In the genomic region with DNA sequence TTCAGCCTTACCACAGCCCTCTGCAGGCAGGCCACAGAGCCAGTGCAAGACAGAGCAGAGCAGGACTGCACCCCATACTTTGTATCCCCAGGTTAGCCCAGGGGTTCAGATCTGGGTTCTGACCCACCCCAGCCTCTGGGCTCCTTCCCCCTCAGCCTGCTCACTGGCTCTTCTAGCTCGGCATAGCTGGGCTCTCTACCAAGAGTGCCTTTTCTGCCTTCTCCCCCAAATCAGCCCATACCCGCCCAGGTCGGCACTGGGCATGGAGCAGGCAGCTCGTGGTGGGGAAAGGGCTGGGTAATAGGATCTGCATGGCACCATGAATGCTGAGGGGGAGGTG, we compare ENCODE assay signal across 14 cellular contexts. TPM values are rescaled to one million over a fixed set of nuclear protein-coding genes. Genes with fewer than 3 reads are reported as not detected.
DNase-seq lines count a peak whose midpoint lies in the region; ATAC-seq and TF ChIP-seq lines count a peak whose summit lies in the region.
"Had no signal": no experiment of that assay in that cellular context is flagged by ENCODE, and none has a peak within 500 bp of the region (broad histone marks: within the 10 kb centered on the region; RNA-seq: fewer than 3 reads in every experiment).

No MANE protein-coding gene starts in this region.

- POLR2A ChIA-PET in CD4-positive, alpha-beta T cell (lab: Charles Lee): interaction anchor here (0.9 to 2.0 kb wide), 4 partner anchors 9 to 24 kb away, joined by 3 to 8 read pairs (median 4); a partner anchor contains a TSS

- no peak for TF ChIP-seq CTCF in CD4-positive, alpha-beta T cell (IDR thresholded peaks at IDR 0.05)
- TF ChIP-seq CTCF in HL-60 (IDR thresholded peaks at IDR 0.05; ENCODE audit: insufficient read depth, low read length) (no peak), osteoblast (IDR thresholded peaks at IDR 0.05; ENCODE audit: extremely low read depth, low read depth, low read length) (no peak), coronary artery (IDR thresholded peaks at IDR 0.05) (no peak)

- H2AFZ ChIP-seq in osteoblast (ENCODE audit: low read length): no peak overlapping the region

- no peak overlapping the region for H3K4me3 ChIP-seq in HL-60 (replicated peaks; ENCODE audit: insufficient read depth, low read length)
- H3K4me3 ChIP-seq in osteoblast (ENCODE audit: insufficient read depth, low read length): no peak overlapping the region
- H3K4me3 ChIP-seq in coronary artery: no peak overlapping the region
- H3K4me3 ChIP-seq: pancreas, testis had no signal

- H4K20me1 ChIP-seq in osteoblast (ENCODE audit: insufficient read depth, low read length): peaks cover 51% of the 10 kb centered on the region

- no peaks in the 10 kb centered on the region for H3K36me3 ChIP-seq in osteoblast (ENCODE audit: insufficient read depth, low read length)
- H3K36me3 ChIP-seq: pancreas had no signal

- H3K4me2 ChIP-seq in osteoblast (ENCODE audit: insufficient read depth, low read length): no peak overlapping the region

- no peaks in the 10 kb centered on the region for H3K27me3 ChIP-seq in CD4-positive, alpha-beta T cell (ENCODE audit: control insufficient read depth, insufficient read depth, low read length)
- H3K27me3 ChIP-seq in HL-60 (ENCODE audit: insufficient read depth, poor library complexity, severe bottlenecking): no peaks in the 10 kb centered on the region
- H3K27me3 ChIP-seq in osteoblast (ENCODE audit: insufficient read depth, low read length): no peaks in the 10 kb centered on the region
- H3K27me3 ChIP-seq: pancreas, testis had no signal

- H3K36me3 Mint-ChIP-seq in CD4-positive, alpha-beta T cell (ENCODE audit: low read depth): no peaks in the 10 kb centered on the region

- H3K27ac ChIP-seq in CD4-positive, alpha-beta T cell (ENCODE audit: low read depth, low read length): no peak overlapping the region
- H3K27ac ChIP-seq in HL-60 (replicated peaks) (peak overlapping the region; percentile 87), cingulate gyrus (ENCODE audit: low read depth, low read length) (peak overlapping the region; percentile 75), osteoblast (ENCODE audit: low read depth, low read length) (no peak overlapping the region), coronary artery (peak overlapping the region in 1 of 2 donors; percentile 79)
- H3K27ac ChIP-seq: testis had no signal

- ATAC-seq in CD4-positive, alpha-beta T cell (ENCODE audit: poor library complexity): no peak
- ATAC-seq in GM18517 (IDR thresholded peaks at IDR 0.05; ENCODE audit: unreplicated experiment): no peak

- peaks cover 69% of the 10 kb centered on the region for H3K4me1 Mint-ChIP-seq in CD4-positive, alpha-beta T cell (ENCODE audit: low read depth)

- H3K27me3 Mint-ChIP-seq in CD4-positive, alpha-beta T cell: no peaks in the 10 kb centered on the region

- CTCF ChIA-PET in CD4-positive, alpha-beta T cell (lab: Charles Lee): interaction anchor here (1.4 kb wide), 1 partner anchor 33 kb away, joined by 11 read pairs; no protein-coding TSS in a partner anchor

- H3K9me3 Mint-ChIP-seq in CD4-positive, alpha-beta T cell: no peaks in the 10 kb centered on the region

- no peaks in the 10 kb centered on the region for H3K9me3 ChIP-seq in CD4-positive, alpha-beta T cell (ENCODE audit: control insufficient read depth, low read length)
- H3K9me3 ChIP-seq in osteoblast (ENCODE audit: low read depth, low read length): no peaks in the 10 kb centered on the region
- H3K9me3 ChIP-seq: pancreas, testis had no signal

- intact Hi-C loops in CD4-positive, alpha-beta T cell (cut with DNase I, micrococcal nuclease): no loop called here

- peaks cover 98% of the 10 kb centered on the region for H3K79me2 ChIP-seq in osteoblast (ENCODE audit: insufficient read depth, low read length)

- H3K27ac Mint-ChIP-seq in CD4-positive, alpha-beta T cell: peak overlapping the region; percentile 80

- DNase-seq in CD4-positive, alpha-beta T cell: no peak
- DNase-seq in HL-60 (ENCODE audit: low read depth in 1 of 2, low spot score in 1 of 2): no peak
- DNase-seq in osteoblast (ENCODE audit: insufficient read length, low spot score, missing footprints): peak; percentile 67
- no peak for DNase-seq in coronary artery (ENCODE audit: low spot score)
- no peak for DNase-seq in GM19240 (ENCODE audit: insufficient read length, low spot score)
- DNase-seq in stimulated activated CD4-positive, alpha-beta T cell treated with anti-CD3 and anti-CD28 coated beads, Interleukin-12 subunit alpha, Interleukin-12 subunit beta, amount 100 ng/mL, for 4 hours: no peak
- DNase-seq: Calu3; NCI-H1092; NCI-H524 treated with DMSO at 0.1 percent for 48 hours; stimulated activated CD4-positive, alpha-beta T cell treated with anti-CD3 and anti-CD28 coated beads, Interleukin-4, amount 100 ng/mL, for 1 hour had no signal

- H3K4me3 Mint-ChIP-seq in CD4-positive, alpha-beta T cell: peak overlapping the region; percentile 63

- peaks cover 8% of the 10 kb centered on the region for H3K4me1 ChIP-seq in osteoblast (ENCODE audit: insufficient read depth, low read length)

RNA-seq across cellular contexts. Expression of a gene that starts 8.3 kb away (rescaled TPM):
- 100 to 1,000 TPM; 107 to 114 TPM for total RNA-seq in CD4-positive, alpha-beta T cell
- total RNA-seq in osteoblast: 2.9 and 4.0 TPM in 2 replicates

Comparison
In these comparisons a context has a peak if more than half of its experiments do, and no peak if none do; other contexts are left out.
1. H3K27ac ChIP-seq: peak in HL-60 (single experiment) and cingulate gyrus (single experiment); none in CD4-positive, alpha-beta T cell (single experiment) and osteoblast (single experiment).
2. RNA of a gene that starts 8.3 kb away (total RNA-seq): 107 to 114 TPM in CD4-positive, alpha-beta T cell; 2.9 to 4.0 TPM in osteoblast; every median in the first group is over 10 times any median in the second.